ENCODE assay signal across 19 cellular contexts in genomic region chr2:136351684-136352083, GRCh38.
"Had no signal": no experiment of that assay in that cellular context is flagged by ENCODE, and none has a peak within 500 bp of the region (broad histone marks: within the 10 kb centered on the region; RNA-seq: fewer than 3 reads in every experiment).

No MANE protein-coding gene starts in this region.

- H3K36me3 Mint-ChIP-seq: mesothelial cell of epicardium had no signal

- ATAC-seq: gastrocnemius medialis; naive thymus-derived CD8-positive, alpha-beta T cell; T-helper 17 cell had no signal

- H3K27me3 Mint-ChIP-seq: activated naive CD8-positive, alpha-beta T cell treated with anti-CD3 and anti-CD28 coated beads, Interleukin-2, amount 10 ng/mL, durations not matched to agents 7 days and 5 days; naive thymus-derived CD8-positive, alpha-beta T cell; T-helper 17 cell had no signal

- H3K4me3 Mint-ChIP-seq: activated naive CD8-positive, alpha-beta T cell treated with anti-CD3 and anti-CD28 coated beads, Interleukin-2, amount 10 ng/mL, durations not matched to agents 7 days and 5 days; mesothelial cell of epicardium; naive thymus-derived CD8-positive, alpha-beta T cell; T-helper 17 cell had no signal

- H3K27ac Mint-ChIP-seq: activated naive CD8-positive, alpha-beta T cell treated with anti-CD3 and anti-CD28 coated beads, Interleukin-2, amount 10 ng/mL, durations not matched to agents 7 days and 5 days; mesothelial cell of epicardium; progenitor cell of endocrine pancreas; T-helper 17 cell had no signal

- DNase-seq: activated gamma-delta T cell; activated naive CD8-positive, alpha-beta T cell treated with anti-CD3 and anti-CD28 coated beads, Interleukin-2, amount 10 ng/mL, durations not matched to agents 7 days and 5 days; amygdala; cerebellar nuclear complex; esophagus squamous epithelium; gastrocnemius medialis; hippocampal formation; kidney glomerular epithelial cell; left ventricle myocardium inferior; naive thymus-derived CD8-positive, alpha-beta T cell; retina; sigmoid colon; stimulated activated CD4-positive, alpha-beta T cell treated with anti-CD3 and anti-CD28 coated beads, Interleukin-15, amount 100 ng/mL, for 24 hours; stimulated activated CD4-positive, alpha-beta T cell treated with anti-CD3 and anti-CD28 coated beads, Interleukin-2, amount 100 ng/mL, for 48 hours; SW 1271; T-helper 17 cell; transverse colon had no signal
